ENCODE assay signal across 35 cellular contexts in the genomic region with DNA sequence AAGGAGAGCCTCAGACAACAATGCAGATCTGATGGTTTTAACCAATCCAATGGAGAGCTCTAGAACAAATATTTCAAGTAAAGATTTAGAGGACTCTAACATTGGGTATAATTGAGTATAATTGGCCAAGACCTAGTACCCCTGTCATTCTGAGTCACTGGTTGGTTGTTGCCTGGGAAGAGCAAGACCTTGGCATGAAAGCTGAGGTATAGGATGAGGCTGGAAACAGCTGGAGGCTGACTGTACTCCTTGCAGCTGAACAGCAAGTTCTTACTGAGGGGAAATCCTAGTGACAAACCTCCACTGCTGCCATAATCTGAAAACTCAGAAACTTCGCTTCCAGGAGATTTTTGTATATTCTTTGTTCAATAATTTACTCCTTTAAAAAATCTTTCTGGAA. TPM values are rescaled to one million over a fixed set of nuclear protein-coding genes. Genes with fewer than 3 reads are reported as not detected.
DNase-seq lines count a peak whose midpoint lies in the region; ATAC-seq, FAIRE-seq and TF ChIP-seq lines count a peak whose summit lies in the region.
"Had no signal": no experiment of that assay in that cellular context is flagged by ENCODE, and none has a peak within 500 bp of the region (broad histone marks: within the 10 kb centered on the region; RNA-seq: fewer than 3 reads in every experiment).

No MANE protein-coding gene starts in this region.

- no peak for FAIRE-seq in bronchial epithelial cell (lab: Jason Lieb, UNC)
- FAIRE-seq: H54, kidney had no signal

- BruUV-seq in A673 (replicated peaks; lab: Mats Ljungman, UMichigan) = no TSS peak

- H3K27ac ChIP-seq in A673 (ENCODE audit: low read depth, low read length, poor library complexity, severe bottlenecking) = no peak overlapping the region
- H3K27ac ChIP-seq: neural progenitor cell, parathyroid adenoma, SJCRH30, thoracic aorta, WERI-Rb-1 had no signal

- CTCF ChIA-PET in A673 (lab: Charles Lee) = no interaction called here

- POLR2A ChIA-PET in A673 (lab: Charles Lee; ENCODE audit: low non-redundant PET) = no interaction called here

- peaks cover 16% of the 10 kb centered on the region for H3K4me1 ChIP-seq in A673 (ENCODE audit: insufficient read depth, low read length, poor library complexity, severe bottlenecking)
- H3K4me1 ChIP-seq: neural progenitor cell, parathyroid adenoma, SJCRH30 had no signal

- H3K36me3 ChIP-seq in A673 (ENCODE audit: insufficient read depth, low read length, poor library complexity, severe bottlenecking) (no peaks in the 10 kb centered on the region), MG63 (no peaks in the 10 kb centered on the region), bronchial epithelial cell (ENCODE audit: control insufficient read depth, insufficient read depth, low read length) (no peaks in the 10 kb centered on the region)
- H3K36me3 ChIP-seq: neural progenitor cell, SJCRH30, thoracic aorta, WERI-Rb-1 had no signal

- H3K9me3 ChIP-seq in A673 (ENCODE audit: low read depth, low read length, poor library complexity, severe bottlenecking) (no peaks in the 10 kb centered on the region), MG63 (no peaks in the 10 kb centered on the region)
- H3K9me3 ChIP-seq: SJCRH30, thoracic aorta had no signal

- ATAC-seq in HG03469 (IDR thresholded peaks at IDR 0.05; ENCODE audit: unreplicated experiment) = no peak
- ATAC-seq in GM21786 (IDR thresholded peaks at IDR 0.05; ENCODE audit: unreplicated experiment) = no peak
- no peak for ATAC-seq in HG03432 (IDR thresholded peaks at IDR 0.05; ENCODE audit: unreplicated experiment)
- ATAC-seq: activated CD8-positive, alpha-beta T cell treated with anti-CD3 and anti-CD28 coated beads, Interleukin-2, amount 10 ng/mL, durations not matched to agents 7 days and 5 days; left ventricle myocardium superior; Panc1; stimulated activated naive CD8-positive, alpha-beta T cell treated with anti-CD3 and anti-CD28 coated beads, Interleukin-15, amount 100 ng/mL, for 72 hours had no signal

- no peaks in the 10 kb centered on the region for H3K27me3 ChIP-seq in A673 (replicated peaks; ENCODE audit: insufficient read depth, low read depth, low read length, poor library complexity)
- H3K27me3 ChIP-seq in MG63 = no peaks in the 10 kb centered on the region
- H3K27me3 ChIP-seq in bronchial epithelial cell (ENCODE audit: control insufficient read depth, insufficient read depth, low read length) = no peaks in the 10 kb centered on the region
- H3K27me3 ChIP-seq: neural progenitor cell had no signal

- peak; percentile 47 for DNase-seq in A673 (ENCODE audit: low spot score)
- DNase-seq in MG63 = peak; percentile 64
- peak; percentile 71 for DNase-seq in bronchial epithelial cell (ENCODE audit: low read depth)
- DNase-seq in fibroblast of the aortic adventitia (ENCODE audit: low read depth) = peak; percentile 37
- DNase-seq in activated CD8-positive, alpha-beta memory T cell treated with anti-CD3 and anti-CD28 coated beads, Interleukin-2, amount 50 U/mL, for 48 hours = no peak
- DNase-seq: 8988T; activated CD4-positive, alpha-beta T cell treated with anti-CD3 and anti-CD28 coated beads for 4 hours; activated CD8-positive, alpha-beta T cell treated with anti-CD3 and anti-CD28 coated beads, Interleukin-2, amount 10 ng/mL, durations not matched to agents 7 days and 5 days; aorta; Calu3; CD4-positive, CD25-positive, alpha-beta regulatory T cell; central memory CD4-positive, alpha-beta T cell; DMS79 treated with DMSO at 0.1 percent for 48 hours; GF-D8; Karpas-422; kidney; left ventricle myocardium superior; NCI-H1436 treated with DMSO at 0.1 percent for 48 hours; NCI-H226; retina; SJCRH30; stimulated activated naive CD8-positive, alpha-beta T cell treated with anti-CD3 and anti-CD28 coated beads, Interleukin-15, amount 100 ng/mL, for 72 hours; T1000; WERI-Rb-1 had no signal

- intact Hi-C loops in A673 (cut with micrococcal nuclease; ENCODE audit: unreplicated experiment) = no loop called here

- H3K4me3 ChIP-seq in A673 (ENCODE audit: low read depth, low read length, poor library complexity, severe bottlenecking) = no peak overlapping the region
- H3K4me3 ChIP-seq in MG63 = no peak overlapping the region
- H3K4me3 ChIP-seq in bronchial epithelial cell (ENCODE audit: low read depth, low read length) = no peak overlapping the region
- H3K4me3 ChIP-seq in fibroblast of the aortic adventitia (ENCODE audit: low read depth, low read length) = no peak overlapping the region
- H3K4me3 ChIP-seq: neural progenitor cell, SJCRH30, thoracic aorta had no signal

- TF ChIP-seq CTCF in A673 (conservative IDR thresholded peaks at IDR 0.05; ENCODE audit: low read depth, low read length) (no peak), bronchial epithelial cell (IDR thresholded peaks at IDR 0.05; ENCODE audit: insufficient read depth, low read length, severe bottlenecking) (no peak), fibroblast of the aortic adventitia (IDR thresholded peaks at IDR 0.05; ENCODE audit: insufficient read depth, low read length) (no peak)

RNA-seq across cellular contexts. Expression of a gene that starts 54.3 kb away (rescaled TPM):
- total RNA-seq in A673 (2021) (not detected in 2 replicates), bronchial epithelial cell (0.53 and 7.3 TPM in 2 replicates), fibroblast of the aortic adventitia (ENCODE audit: low replicate concordance) (0.25 TPM in 1 of 2 replicates, not detected in the other)
- total RNA-seq in MG63 (2014; rRNA removed; shearing (Covaris generic); ENCODE audit: low replicate concordance) = not detected in 2 replicates
- total RNA-seq: activated CD8-positive, alpha-beta T cell treated with anti-CD3 and anti-CD28 coated beads, Interleukin-2, amount 10 ng/mL, durations not matched to agents 7 days and 5 days; activated T-helper 2 cell treated with anti-CD3 and anti-CD28 coated beads, Interferon-gamma antibody, Interleukin-2, Interleukin-4, amounts not matched to agents 10 μg/mL and 5 μg/mL and 100 μg/mL, durations not matched to agents 14 hours and 24 hours and 36 hours; aorta; Calu3; CD4-positive, CD25-positive, alpha-beta regulatory T cell; glomerular endothelial cell; left ventricle myocardium superior; myocyte; SJCRH30 had no signal
